13 cellular contexts compared by ENCODE assay signal in the genomic region with DNA sequence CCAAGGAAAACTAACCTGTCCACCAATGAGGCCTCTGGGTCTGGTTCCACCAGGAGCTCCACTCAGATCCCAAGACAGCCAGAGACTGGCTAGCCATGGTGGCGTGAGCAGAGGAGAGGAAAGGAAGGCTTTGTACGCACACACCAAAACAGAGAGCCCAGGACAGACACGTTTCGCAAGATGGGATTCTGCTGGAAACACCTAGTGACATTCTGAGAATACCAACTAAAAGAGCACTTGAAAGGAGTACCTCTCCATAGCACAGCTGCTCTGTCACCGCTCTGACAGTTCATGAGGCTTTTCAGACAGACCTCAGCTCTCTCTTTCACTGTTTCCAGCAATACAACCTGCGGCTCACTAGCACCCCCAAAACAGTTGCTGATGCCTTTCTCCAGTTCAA.
"Had no signal": no experiment of that assay in that cellular context is flagged by ENCODE, and none has a peak within 500 bp of the region (broad histone marks: within the 10 kb centered on the region; RNA-seq: fewer than 3 reads in every experiment).

No MANE protein-coding gene starts in this region.

- H3K27ac ChIP-seq: gastroesophageal sphincter, hepatocyte, neutrophil, tibial nerve had no signal

- H3K36me3 ChIP-seq: gastroesophageal sphincter, neutrophil, tibial nerve had no signal

- DNase-seq: activated CD4-positive, CD25-positive, alpha-beta regulatory T cell treated with anti-CD3 and anti-CD28 coated beads, Interleukin-2, amount 50 U/mL, for 72 hours; central memory CD4-positive, alpha-beta T cell; effector memory CD4-positive, alpha-beta T cell; kidney; left ventricle myocardium superior; retina; Right ventricle myocardium superior; stimulated activated CD4-positive, alpha-beta T cell treated with anti-CD3 and anti-CD28 coated beads, Interleukin-4, amount 100 ng/mL, for 4 hours had no signal

- H3K27me3 ChIP-seq: gastroesophageal sphincter, hepatocyte, neutrophil, tibial nerve had no signal

- H3K4me3 ChIP-seq: gastroesophageal sphincter, hepatocyte, tibial nerve had no signal

- ATAC-seq: gastroesophageal sphincter, left ventricle myocardium superior had no signal

- H3K9me3 ChIP-seq: gastroesophageal sphincter, neutrophil, tibial nerve had no signal

- H3K4me1 ChIP-seq: gastroesophageal sphincter, tibial nerve had no signal

- H3K27ac Mint-ChIP-seq: activated T-helper 2 cell treated with anti-CD3 and anti-CD28 coated beads, Interferon-gamma antibody, Interleukin-2, Interleukin-4, amounts not matched to agents 10 μg/mL and 5 μg/mL and 100 μg/mL, durations not matched to agents 14 hours and 24 hours and 36 hours had no signal
